In the genomic region with DNA sequence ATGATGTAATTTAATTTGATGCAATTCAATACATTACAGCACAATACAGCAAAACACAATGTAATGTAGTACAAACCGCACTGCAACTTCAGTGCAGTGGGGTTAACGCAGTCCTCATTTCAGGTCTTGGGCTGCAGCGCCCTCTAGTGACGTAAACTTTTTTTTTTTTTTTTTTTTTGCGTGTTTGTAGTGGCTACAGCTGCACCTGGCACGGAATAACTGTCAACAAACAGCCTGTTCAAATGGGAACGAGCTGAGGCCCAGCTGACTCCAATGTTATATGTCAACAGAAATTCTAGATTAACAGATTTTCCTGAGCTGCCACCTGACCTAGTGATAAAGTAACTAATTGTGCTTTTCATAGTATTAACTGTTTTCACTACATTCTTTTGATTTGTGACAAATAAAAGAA, we compare ENCODE assay signal across 8 cellular contexts. TPM values are rescaled to one million over a fixed set of nuclear protein-coding genes. Genes with fewer than 3 reads are reported as not detected.
DNase-seq lines count a peak whose midpoint lies in the region; ATAC-seq and TF ChIP-seq lines count a peak whose summit lies in the region.

No MANE protein-coding gene starts in this region.

- H3K36me3 Mint-ChIP-seq in progenitor cell of endocrine pancreas (ENCODE audit: insufficient read depth), result no peaks in the 10 kb centered on the region

- DNase-seq in BJ (ENCODE audit: low read depth) (no peak), NCI-H128 (lab: John Stamatoyannopoulos, UW; ENCODE audit: unreplicated experiment) (peak; percentile 71), SKM-1 treated with dmso at 0.1 percent for 144 hours (lab: John Stamatoyannopoulos, UW; ENCODE audit: unreplicated experiment) (peak; percentile 56), fibroblast of the aortic adventitia (ENCODE audit: low read depth) (peak; percentile 69), progenitor cell of endocrine pancreas (ENCODE audit: low spot score, unreplicated experiment) (no peak)
- no peak for DNase-seq in activated naive CD4-positive, alpha-beta T cell treated with anti-CD3 and anti-CD28 coated beads, Interleukin-2, amount 50 U/mL, for 16 hours

- no peaks in the 10 kb centered on the region for H3K9me3 Mint-ChIP-seq in progenitor cell of endocrine pancreas (ENCODE audit: low read depth)

- peaks cover 1% of the 10 kb centered on the region; the same call in 1 of the 2 replicates for H3K27me3 ChIP-seq in BJ (ENCODE audit: control insufficient read depth, insufficient read depth, low read length)

- CTCF ChIA-PET in BJ (lab: Yijun Ruan, JAX), result interaction anchor here (0.8 to 5.6 kb wide), 13 partner anchors 8 to 481 kb away, joined by 3 to 41 read pairs (median 4); no protein-coding TSS in a partner anchor

- H3K4me1 Mint-ChIP-seq in progenitor cell of endocrine pancreas (ENCODE audit: low read depth), result peaks cover 8% of the 10 kb centered on the region

- H3K4me3 ChIP-seq in BJ (ENCODE audit: low read depth, low read length), result no peak overlapping the region
- H3K4me3 ChIP-seq in fibroblast of the aortic adventitia (ENCODE audit: low read depth, low read length), result no peak overlapping the region

- ATAC-seq in GM18499 (IDR thresholded peaks at IDR 0.05; ENCODE audit: insufficient read depth, unreplicated experiment), result peak; percentile 76
- ATAC-seq in HG02759 (IDR thresholded peaks at IDR 0.05; ENCODE audit: unreplicated experiment), result peak; percentile 82

- POLR2A ChIA-PET in BJ (lab: Charles Lee), result no interaction called here

- no peaks in the 10 kb centered on the region for H3K27me3 Mint-ChIP-seq in progenitor cell of endocrine pancreas

- no peak overlapping the region for H3K27ac Mint-ChIP-seq in progenitor cell of endocrine pancreas

- TF ChIP-seq CTCF in BJ (IDR thresholded peaks at IDR 0.05; ENCODE audit: insufficient read depth, low read depth, low read length) (peak; percentile 59), fibroblast of the aortic adventitia (IDR thresholded peaks at IDR 0.05; ENCODE audit: insufficient read depth, low read length) (peak; percentile 52), progenitor cell of endocrine pancreas (IDR thresholded peaks at IDR 0.05; ENCODE audit: unreplicated experiment) (peak; percentile 66)

- H3K4me3 Mint-ChIP-seq in progenitor cell of endocrine pancreas (ENCODE audit: low read depth), result no peak overlapping the region

- H3K36me3 ChIP-seq in BJ (ENCODE audit: control insufficient read depth, insufficient read depth, low read length), result no peaks in the 10 kb centered on the region

RNA-seq across cellular contexts. Expression of a gene that starts 33.5 kb away (rescaled TPM):
- polyA plus RNA-seq in BJ (2011; rRNA removed), result not detected in 2 replicates
- polyA minus RNA-seq in BJ (2011; rRNA and poly(A)+ RNA removed), result not detected in 2 replicates
- total RNA-seq in fibroblast of the aortic adventitia (ENCODE audit: low replicate concordance), result not detected in 2 replicates
- total RNA-seq in progenitor cell of endocrine pancreas, result 10.1 and 10.6 TPM in 2 replicates

Comparison
In these comparisons a context has a peak if more than half of its experiments do, and no peak if none do; other contexts are left out.
1. DNase-seq: peak in NCI-H128 (single experiment), SKM-1 treated with dmso at 0.1 percent for 144 hours (single experiment) and fibroblast of the aortic adventitia (single experiment); none in BJ (single experiment), progenitor cell of endocrine pancreas (single experiment) and activated naive CD4-positive, alpha-beta T cell treated with anti-CD3 and anti-CD28 coated beads, Interleukin-2, amount 50 U/mL, for 16 hours (single experiment).
2. RNA of a gene that starts 33.5 kb away (total RNA-seq): 10.1 to 10.6 TPM in progenitor cell of endocrine pancreas; not detected in fibroblast of the aortic adventitia; every median in the first group is over 10 times any median in the second.
3. Peak in every context shown above with its lines, with median percentiles within 50 percentile points of each other: CTCF ChIP-seq.